Comparison of ENCODE assay signal across 1 cellular context in the genomic region with DNA sequence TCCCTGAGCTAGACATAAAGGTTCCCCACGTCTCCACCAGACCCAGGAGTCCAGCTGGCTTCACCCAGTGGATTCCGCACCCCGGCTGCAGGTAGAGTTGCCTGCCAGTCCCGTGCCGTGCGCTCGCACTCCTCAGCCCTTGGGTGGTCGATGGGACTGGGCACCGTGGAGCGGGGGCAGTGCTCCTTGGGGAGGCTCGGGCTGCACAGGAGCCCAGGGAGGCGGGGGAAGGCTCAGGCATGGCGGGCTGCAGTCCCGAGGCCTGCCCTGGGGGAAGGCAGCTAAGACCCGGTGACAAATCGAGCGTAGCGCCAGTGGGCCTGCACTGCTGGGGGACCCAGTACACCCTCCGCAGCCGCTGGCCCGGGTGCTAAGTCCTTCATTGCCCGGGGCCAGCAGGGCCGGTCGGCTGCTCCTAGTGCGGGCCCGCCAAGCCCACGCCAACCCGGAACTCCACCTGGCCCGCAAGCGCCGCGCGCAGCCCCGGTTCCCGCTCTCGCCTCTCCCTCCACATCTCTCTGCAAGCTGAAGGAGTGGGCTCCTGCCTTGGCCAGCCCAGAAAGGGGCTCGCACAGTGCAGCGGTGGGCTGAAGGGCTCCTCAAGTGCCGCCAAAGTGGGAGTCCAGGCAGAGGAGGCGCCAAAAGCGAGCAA.
TF ChIP-seq lines count a peak whose summit lies in the region.

No MANE protein-coding gene starts in this region.

TF ChIP-seq in H1, 55 proteins besides CTCF, POLR2A, EP300 and RAD21:
- TF ChIP-seq NRF1 (IDR thresholded peaks at IDR 0.05; ENCODE audit: low read depth, low read length) (no peak), TAF7 (optimal IDR thresholded peaks at IDR 0.05; ENCODE audit: borderline replicate concordance, low read depth, low read length) (no peak)
- TF ChIP-seq, protein P1, sequence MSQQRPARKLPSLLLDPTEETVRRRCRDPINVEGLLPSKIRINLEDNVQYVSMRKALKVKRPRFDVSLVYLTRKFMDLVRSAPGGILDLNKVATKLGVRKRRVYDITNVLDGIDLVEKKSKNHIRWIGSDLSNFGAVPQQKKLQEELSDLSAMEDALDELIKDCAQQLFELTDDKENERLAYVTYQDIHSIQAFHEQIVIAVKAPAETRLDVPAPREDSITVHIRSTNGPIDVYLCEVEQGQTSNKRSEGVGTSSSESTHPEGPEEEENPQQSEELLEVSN (IDR thresholded peaks at IDR 0.05), result peak; percentile 82
TF ChIP-seq in H1: peak in this region for 1.
